8 cellular contexts compared by ENCODE assay signal in the genomic region with DNA sequence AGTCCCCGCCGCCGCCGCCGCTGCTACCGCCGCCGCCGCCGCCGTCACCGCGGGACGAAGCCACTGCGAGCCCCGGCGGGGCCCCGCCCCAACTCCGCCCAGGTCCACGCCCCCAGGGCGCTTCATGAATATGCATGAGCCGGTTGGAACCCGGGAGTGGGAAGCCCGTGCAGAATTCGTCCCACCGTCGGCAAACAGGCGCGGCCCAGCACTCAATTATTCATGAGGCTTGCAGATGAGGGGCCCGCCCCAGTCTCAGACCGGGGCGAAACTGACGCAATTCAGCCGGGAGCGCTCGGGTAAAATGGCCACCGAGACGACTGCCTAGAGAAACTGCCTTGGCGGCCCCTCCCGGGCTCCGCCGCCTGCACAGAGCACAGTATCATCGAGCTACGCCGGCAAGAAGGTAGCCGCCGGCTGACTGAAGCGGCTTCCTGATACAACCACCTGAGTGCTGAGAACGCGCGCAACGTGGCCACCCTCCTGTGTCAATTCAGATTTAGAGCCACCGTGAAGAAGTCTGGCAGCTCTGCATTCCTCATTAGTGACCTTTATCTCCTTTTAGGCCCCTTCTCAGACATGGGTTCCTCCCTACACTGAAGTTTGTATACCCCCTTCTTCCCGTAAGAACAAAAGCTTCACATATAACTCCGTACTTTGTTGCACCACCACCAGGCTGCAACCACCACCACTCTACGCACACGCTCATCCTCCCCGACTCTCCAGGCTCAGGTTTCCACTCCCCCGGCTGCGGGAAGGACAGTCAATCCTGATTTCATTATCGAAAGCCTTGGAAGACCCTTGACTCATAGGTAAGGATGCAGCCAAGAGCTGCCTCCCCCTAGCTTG. TPM values are rescaled to one million over a fixed set of nuclear protein-coding genes. Genes with fewer than 3 reads are reported as not detected.
DNase-seq lines count a peak whose midpoint lies in the region; ATAC-seq and TF ChIP-seq lines count a peak whose summit lies in the region.

A gene with protein sequence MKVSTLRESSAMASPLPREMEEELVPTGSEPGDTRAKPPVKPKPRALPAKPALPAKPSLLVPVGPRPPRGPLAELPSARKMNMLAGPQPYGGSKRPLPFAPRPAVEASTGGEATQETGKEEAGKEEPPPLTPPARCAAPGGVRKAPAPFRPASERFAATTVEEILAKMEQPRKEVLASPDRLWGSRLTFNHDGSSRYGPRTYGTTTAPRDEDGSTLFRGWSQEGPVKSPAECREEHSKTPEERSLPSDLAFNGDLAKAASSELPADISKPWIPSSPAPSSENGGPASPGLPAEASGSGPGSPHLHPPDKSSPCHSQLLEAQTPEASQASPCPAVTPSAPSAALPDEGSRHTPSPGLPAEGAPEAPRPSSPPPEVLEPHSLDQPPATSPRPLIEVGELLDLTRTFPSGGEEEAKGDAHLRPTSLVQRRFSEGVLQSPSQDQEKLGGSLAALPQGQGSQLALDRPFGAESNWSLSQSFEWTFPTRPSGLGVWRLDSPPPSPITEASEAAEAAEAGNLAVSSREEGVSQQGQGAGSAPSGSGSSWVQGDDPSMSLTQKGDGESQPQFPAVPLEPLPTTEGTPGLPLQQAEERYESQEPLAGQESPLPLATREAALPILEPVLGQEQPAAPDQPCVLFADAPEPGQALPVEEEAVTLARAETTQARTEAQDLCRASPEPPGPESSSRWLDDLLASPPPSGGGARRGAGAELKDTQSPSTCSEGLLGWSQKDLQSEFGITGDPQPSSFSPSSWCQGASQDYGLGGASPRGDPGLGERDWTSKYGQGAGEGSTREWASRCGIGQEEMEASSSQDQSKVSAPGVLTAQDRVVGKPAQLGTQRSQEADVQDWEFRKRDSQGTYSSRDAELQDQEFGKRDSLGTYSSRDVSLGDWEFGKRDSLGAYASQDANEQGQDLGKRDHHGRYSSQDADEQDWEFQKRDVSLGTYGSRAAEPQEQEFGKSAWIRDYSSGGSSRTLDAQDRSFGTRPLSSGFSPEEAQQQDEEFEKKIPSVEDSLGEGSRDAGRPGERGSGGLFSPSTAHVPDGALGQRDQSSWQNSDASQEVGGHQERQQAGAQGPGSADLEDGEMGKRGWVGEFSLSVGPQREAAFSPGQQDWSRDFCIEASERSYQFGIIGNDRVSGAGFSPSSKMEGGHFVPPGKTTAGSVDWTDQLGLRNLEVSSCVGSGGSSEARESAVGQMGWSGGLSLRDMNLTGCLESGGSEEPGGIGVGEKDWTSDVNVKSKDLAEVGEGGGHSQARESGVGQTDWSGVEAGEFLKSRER (N-terminal part only) (minus strand): TSS at position 67 of the 849 bp plus-strand sequence. CDS start 3,067 bp downstream, outside the sequence.

- H3K27ac Mint-ChIP-seq in effector memory CD8-positive, alpha-beta T cell, result peak within 1 kb of the TSS; percentile 96 to 98

- DNase-seq in COLO829 (ENCODE audit: low spot score) (peak; percentile 95), GM20000 (ENCODE audit: low spot score) (peak; percentile 97), HT-29 (ENCODE audit: low spot score) (peak; percentile 98), NOMO-1 treated with DMSO at 0.1 percent for 48 hours (lab: John Stamatoyannopoulos, UW; ENCODE audit: unreplicated experiment) (peak; percentile 95), medulla oblongata (ENCODE audit: extremely low spot score) (peak; percentile 97)
- peak; percentile 79 to 83 (median 82) for DNase-seq in activated CD8-positive, alpha-beta memory T cell treated with anti-CD3 and anti-CD28 coated beads for 48 hours (ENCODE audit: low read depth in 2 of 3, low spot score in 2 of 3)
- DNase-seq in effector memory CD8-positive, alpha-beta T cell, result peak; percentile 75 to 81 (median 77)
- peak; percentile 83 to 87 (median 84) for DNase-seq in stimulated activated CD4-positive, alpha-beta T cell treated with anti-CD3 and anti-CD28 coated beads, TNF-alpha, amount 100 ng/mL, for 48 hours (ENCODE audit: low read depth in 3 of 3)

- peak within 1 kb of the TSS; percentile 87 to 88 for H3K4me3 Mint-ChIP-seq in effector memory CD8-positive, alpha-beta T cell

- peaks cover 44% of the 10 kb centered on the region for H3K36me3 Mint-ChIP-seq in effector memory CD8-positive, alpha-beta T cell (ENCODE audit: insufficient read depth)

- TF ChIP-seq CTCF in GM20000 (IDR thresholded peaks at IDR 0.05; ENCODE audit: extremely low read depth, missing control alignments), result no peak

- ATAC-seq in effector memory CD8-positive, alpha-beta T cell (replicated peaks), result peak; percentile 84

- H3K9me3 Mint-ChIP-seq in effector memory CD8-positive, alpha-beta T cell, result no peaks in the 10 kb centered on the region

- H3K27me3 Mint-ChIP-seq in effector memory CD8-positive, alpha-beta T cell, result no peaks in the 10 kb centered on the region

- peaks cover 26 to 30% of the 10 kb centered on the region in 2 donors for H3K4me1 Mint-ChIP-seq in effector memory CD8-positive, alpha-beta T cell (ENCODE audit: low read depth in 2 of 2)

RNA-seq across cellular contexts. Expression of the gene that starts here (rescaled TPM):
- 113 and 129 TPM in 2 replicates for total RNA-seq in HT-29 (2014; rRNA removed; shearing (Covaris generic))

Comparison
In these comparisons a context has a peak if more than half of its experiments do, and no peak if none do; other contexts are left out.
1. Peak in every context shown above with its lines: DNase-seq and ATAC-seq.